ENCODE assay signal across 8 cellular contexts in the genomic region with DNA sequence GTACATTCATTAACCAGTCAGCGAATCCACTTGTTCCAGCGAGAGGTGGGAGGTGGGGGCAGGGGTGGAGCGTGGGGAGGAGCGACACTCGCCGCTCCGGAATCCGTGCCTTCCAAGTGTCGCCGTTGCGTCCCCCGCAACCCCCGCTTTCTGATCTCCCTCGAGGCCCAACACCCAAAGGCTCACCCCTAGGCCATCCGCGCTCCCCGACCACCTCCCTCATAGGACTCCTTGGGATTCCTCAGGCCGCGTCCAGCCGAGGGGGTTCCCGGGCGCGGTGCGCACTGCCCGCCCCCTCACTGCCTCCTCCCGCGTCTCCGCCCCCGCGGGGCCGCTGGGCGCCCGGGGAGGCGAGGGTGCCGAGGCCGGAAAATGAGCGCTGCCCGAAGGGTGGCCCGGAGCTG.
A peak's percentile ranks its signal among the peaks of the same experiment; 100 is the strongest.
DNase-seq lines count a peak whose midpoint lies in the region; ATAC-seq and TF ChIP-seq lines count a peak whose summit lies in the region.

No MANE protein-coding gene starts in this region.

- peaks cover 6 to 15% (median 12%) of the 10 kb centered on the region in 4 donors for H3K4me1 Mint-ChIP-seq in CD4-positive, alpha-beta memory T cell

- POLR2A ChIA-PET in CD4-positive, alpha-beta memory T cell (lab: Charles Lee; ENCODE audit: partially characterized antibody), result no interaction called here

- no peaks in the 10 kb centered on the region for H3K9me3 ChIP-seq in CD4-positive, alpha-beta memory T cell (ENCODE audit: control insufficient read depth in 1 of 2, low read length in 2 of 2)
- H3K9me3 ChIP-seq in NT2/D1 (ENCODE audit: insufficient read depth, low read length) (peaks cover 24% of the 10 kb centered on the region), esophagus squamous epithelium (peaks cover 0 to 17% (median 0%) of the 10 kb centered on the region in 3 donors), neutrophil (no peaks in the 10 kb centered on the region)

- CTCF ChIA-PET in CD4-positive, alpha-beta memory T cell (lab: Charles Lee; ENCODE audit: partially characterized antibody), result no interaction called here

- H3K36me3 ChIP-seq in CD4-positive, alpha-beta memory T cell (ENCODE audit: insufficient read depth, low read length), result no peaks in the 10 kb centered on the region
- no peaks in the 10 kb centered on the region for H3K36me3 ChIP-seq in NT2/D1 (ENCODE audit: insufficient read depth, insufficient read length, low read length)
- no peaks in the 10 kb centered on the region for H3K36me3 ChIP-seq in esophagus squamous epithelium
- H3K36me3 ChIP-seq in neutrophil, result no peaks in the 10 kb centered on the region

- peaks cover 5 to 33% (median 14%) of the 10 kb centered on the region in 8 donors for H3K9me3 Mint-ChIP-seq in CD4-positive, alpha-beta memory T cell

- H3K36me3 Mint-ChIP-seq in CD4-positive, alpha-beta memory T cell, result no peaks in the 10 kb centered on the region

- DNase-seq in CD4-positive, alpha-beta memory T cell, result peak in 1 of 5 donors; percentile 40
- DNase-seq in NT2/D1 (ENCODE audit: low read depth, low spot score) (no peak), esophagus squamous epithelium (lab: John Stamatoyannopoulos, UW) (no peak), substantia nigra (lab: John Stamatoyannopoulos, UW) (no peak), HPDE6-E6E7 (ENCODE audit: extremely low spot score) (no peak)
- DNase-seq in central memory CD4-positive, alpha-beta T cell, result no peak

- peaks cover 12% of the 10 kb centered on the region for H3K4me1 ChIP-seq in CD4-positive, alpha-beta memory T cell (ENCODE audit: insufficient read depth, low read length)
- H3K4me1 ChIP-seq in NT2/D1 (ENCODE audit: insufficient read depth, insufficient read length) (no peaks in the 10 kb centered on the region), esophagus squamous epithelium (peaks cover 10 to 58% (median 10%) of the 10 kb centered on the region in 3 donors), neutrophil (ENCODE audit: control insufficient read depth in 1 of 2, insufficient read depth in 1 of 2, low read depth in 1 of 2, low read length in 1 of 2) (peaks cover 13 to 27% of the 10 kb centered on the region in 2 experiments)

- peak overlapping the region; percentile 30 to 79 (median 71) for H3K4me3 Mint-ChIP-seq in CD4-positive, alpha-beta memory T cell

- no peak for TF ChIP-seq POLR2A in esophagus squamous epithelium (IDR thresholded peaks at IDR 0.05)

- no peak for TF ChIP-seq CTCF in esophagus squamous epithelium (IDR thresholded peaks at IDR 0.05)
- TF ChIP-seq CTCF in neutrophil (IDR thresholded peaks at IDR 0.05), result no peak

- H3K27ac ChIP-seq in CD4-positive, alpha-beta memory T cell (ENCODE audit: low read depth, low read length), result no peak overlapping the region
- H3K27ac ChIP-seq in esophagus squamous epithelium (peak overlapping the region; percentile 88 to 96 (median 90)), neutrophil (peak overlapping the region; percentile 48), substantia nigra (ENCODE audit: low read depth, low read length, poor library complexity, severe bottlenecking) (no peak overlapping the region)

- H3K27me3 ChIP-seq in CD4-positive, alpha-beta memory T cell (ENCODE audit: insufficient read depth, low read length), result peaks cover 17% of the 10 kb centered on the region
- peaks cover 31% of the 10 kb centered on the region for H3K27me3 ChIP-seq in NT2/D1 (ENCODE audit: insufficient read depth, insufficient read length)
- H3K27me3 ChIP-seq in esophagus squamous epithelium, result peaks cover 0 to 45% (median 0%) of the 10 kb centered on the region in 4 donors
- H3K27me3 ChIP-seq in neutrophil, result peaks cover 7% of the 10 kb centered on the region

- peaks cover 37 to 54% of the 10 kb centered on the region in 2 donors for H3K27me3 Mint-ChIP-seq in CD4-positive, alpha-beta memory T cell

- WGBS in esophagus squamous epithelium, 2 donors, result 3 to 7% methylated on average over 2 to 16 of the region's 39 CpGs

- H3K27ac Mint-ChIP-seq in CD4-positive, alpha-beta memory T cell, result no peak overlapping the region

- H3K4me3 ChIP-seq in CD4-positive, alpha-beta memory T cell (ENCODE audit: low read length in 2 of 2), result no peak overlapping the region
- H3K4me3 ChIP-seq in NT2/D1 (ENCODE audit: insufficient read length, low read depth) (peak overlapping the region; percentile 58), esophagus squamous epithelium (peak overlapping the region; percentile 60 to 83 (median 71)), neutrophil (ENCODE audit: low read depth in 1 of 2, low read length in 1 of 2) (peak overlapping the region; percentile 62 to 72)

- intact Hi-C loops in CD4-positive, alpha-beta memory T cell (cut with micrococcal nuclease), result no loop called here
- intact Hi-C loops in esophagus squamous epithelium (cut with DNase I), result no loop called here

- peak overlapping the region; percentile 76 for H3K9ac ChIP-seq in NT2/D1 (ENCODE audit: insufficient read length, low read depth)

- no peak for ATAC-seq in HG03342 (IDR thresholded peaks at IDR 0.05; ENCODE audit: unreplicated experiment)

Comparison
In these comparisons a context has a peak if more than half of its experiments do, and no peak if none do; other contexts are left out.
1. H3K27ac ChIP-seq: peak in esophagus squamous epithelium (4 of 4) and neutrophil (single experiment); none in CD4-positive, alpha-beta memory T cell (single experiment) and substantia nigra (single experiment).
2. H3K4me3 ChIP-seq: peak in NT2/D1 (single experiment), esophagus squamous epithelium (4 of 4) and neutrophil (2 of 2); none in CD4-positive, alpha-beta memory T cell (0 of 2).